ENCODE assay signal across 8 cellular contexts in the genomic region with DNA sequence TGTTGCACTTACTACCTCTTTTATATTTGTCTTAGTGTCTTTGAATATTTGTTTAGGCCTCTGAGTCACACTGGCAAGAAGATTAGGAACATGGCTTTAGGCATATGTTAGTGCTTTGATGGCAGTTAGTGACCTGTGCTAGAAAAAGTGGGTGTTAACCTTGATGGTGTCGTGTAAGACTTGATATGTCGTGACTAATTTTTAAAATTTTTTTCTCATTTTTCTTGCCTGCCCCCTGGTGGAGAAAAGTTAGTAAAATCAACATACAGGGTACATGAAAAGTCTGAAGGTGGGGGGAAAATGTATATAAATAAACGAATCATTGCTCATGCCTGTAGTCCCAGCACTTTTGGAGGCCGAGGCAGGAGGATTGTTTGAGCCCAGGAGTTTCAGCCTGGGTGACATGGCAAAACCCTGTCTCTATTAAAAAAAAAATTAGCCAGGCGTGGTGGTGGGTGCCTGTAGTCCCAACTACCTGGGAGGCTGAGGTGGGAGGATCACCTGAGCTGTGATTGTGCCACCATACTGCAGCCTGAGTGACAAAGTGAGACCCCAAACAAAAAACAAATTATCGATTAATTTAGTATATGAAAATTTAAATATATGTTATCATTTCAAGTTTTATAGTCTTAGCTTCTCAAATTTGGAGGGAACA. TPM values are rescaled to one million over a fixed set of nuclear protein-coding genes. Genes with fewer than 3 reads are reported as not detected.
A peak's percentile ranks its signal among the peaks of the same experiment; 100 is the strongest.
DNase-seq lines count a peak whose midpoint lies in the region; ATAC-seq and TF ChIP-seq lines count a peak whose summit lies in the region.

No MANE protein-coding gene starts in this region.

- H3K9ac ChIP-seq in neural cell (ENCODE audit: low read length) = no peak overlapping the region

- H3K36me3 ChIP-seq in neural cell (ENCODE audit: insufficient read depth, low read length) = peaks cover under 1% of the 10 kb centered on the region

- no peak overlapping the region for H3K4me3 ChIP-seq in neural cell (ENCODE audit: low read length)

- DNase-seq in NCI-H2081 (lab: John Stamatoyannopoulos, UW) (peak; percentile 6 to 41), NCI-H2081 treated with DMSO at 0.1 percent for 48 hours (lab: John Stamatoyannopoulos, UW) (no peak), HS-5 (ENCODE audit: low read depth) (peak; percentile 74), SKM-1 treated with dmso at 0.1 percent for 144 hours (lab: John Stamatoyannopoulos, UW; ENCODE audit: unreplicated experiment) (peak; percentile 30)
- peak; percentile 14 to 41 (median 27) for DNase-seq in effector memory CD8-positive, alpha-beta T cell

- H3K9me3 Mint-ChIP-seq in effector memory CD8-positive, alpha-beta T cell = no peaks in the 10 kb centered on the region

- H3K36me3 Mint-ChIP-seq in effector memory CD8-positive, alpha-beta T cell (ENCODE audit: insufficient read depth) = peaks cover 52% of the 10 kb centered on the region

- peak overlapping the region; percentile 2 to 86 for H3K27ac Mint-ChIP-seq in effector memory CD8-positive, alpha-beta T cell

- H3K4me2 ChIP-seq in neural cell (ENCODE audit: low read length) = no peak overlapping the region

- no peaks in the 10 kb centered on the region for H3K79me2 ChIP-seq in neural cell (replicated peaks; ENCODE audit: insufficient read depth, low read length)

- no peak for TF ChIP-seq RAD21 in neural cell (conservative IDR thresholded peaks at IDR 0.05)

- no peaks in the 10 kb centered on the region for H3F3A ChIP-seq in neural cell (ENCODE audit: insufficient read depth, low read length, poor library complexity, severe bottlenecking)

- no peak overlapping the region for H3K4me3 Mint-ChIP-seq in effector memory CD8-positive, alpha-beta T cell

- no peak overlapping the region for H3K27ac ChIP-seq in neural cell (ENCODE audit: low read length)

- TF ChIP-seq EP300 in neural cell (conservative IDR thresholded peaks at IDR 0.05; ENCODE audit: poor library complexity, severe bottlenecking) = no peak

- TF ChIP-seq CTCF in neural cell (IDR thresholded peaks at IDR 0.05; ENCODE audit: poor library complexity, severe bottlenecking) = peak; percentile 51

- no peaks in the 10 kb centered on the region for H4K20me1 ChIP-seq in neural cell (ENCODE audit: insufficient read depth)

- peaks cover 4 to 23% of the 10 kb centered on the region in 2 donors for H3K4me1 Mint-ChIP-seq in effector memory CD8-positive, alpha-beta T cell (ENCODE audit: low read depth in 2 of 2)

- no peaks in the 10 kb centered on the region for H3K27me3 Mint-ChIP-seq in effector memory CD8-positive, alpha-beta T cell

- no peaks in the 10 kb centered on the region for H3K27me3 ChIP-seq in neural cell (ENCODE audit: insufficient read depth, low read depth, low read length)

- H2AFZ ChIP-seq in neural cell (ENCODE audit: low read depth, low read length) = no peak overlapping the region

- no peaks in the 10 kb centered on the region for H3K9me3 ChIP-seq in neural cell (ENCODE audit: low read length)

- ATAC-seq in effector memory CD8-positive, alpha-beta T cell (replicated peaks) = peak; percentile 74
- ATAC-seq in HG03097 (IDR thresholded peaks at IDR 0.05; ENCODE audit: low FRiP score, unreplicated experiment) (no peak), GM18498 (IDR thresholded peaks at IDR 0.05; ENCODE audit: unreplicated experiment) (no peak)

- no peaks in the 10 kb centered on the region for H3K9me2 ChIP-seq in neural cell (ENCODE audit: insufficient read depth, low read length)

TF ChIP-seq in neural cell, 6 proteins besides CTCF, POLR2A, EP300 and RAD21:
- TF ChIP-seq EZH2 (IDR thresholded peaks at IDR 0.05; ENCODE audit: borderline replicate concordance, insufficient read depth, low read length, poor library complexity, severe bottlenecking) (no peak), SMC3 (conservative IDR thresholded peaks at IDR 0.05; ENCODE audit: poor library complexity) (peak; percentile 54), TAF1 (IDR thresholded peaks at IDR 0.05; ENCODE audit: low read depth) (no peak)
TF ChIP-seq in neural cell: peak in this region for 1.

RNA-seq across cellular contexts. Expression of a gene that starts 44.6 kb away (rescaled TPM):
- polyA plus RNA-seq in neural cell = 96.7 and 115 TPM in 2 replicates
- polyA minus RNA-seq in neural cell = 127 and 159 TPM in 2 replicates
